10 cellular contexts compared by ENCODE assay signal in the genomic region with DNA sequence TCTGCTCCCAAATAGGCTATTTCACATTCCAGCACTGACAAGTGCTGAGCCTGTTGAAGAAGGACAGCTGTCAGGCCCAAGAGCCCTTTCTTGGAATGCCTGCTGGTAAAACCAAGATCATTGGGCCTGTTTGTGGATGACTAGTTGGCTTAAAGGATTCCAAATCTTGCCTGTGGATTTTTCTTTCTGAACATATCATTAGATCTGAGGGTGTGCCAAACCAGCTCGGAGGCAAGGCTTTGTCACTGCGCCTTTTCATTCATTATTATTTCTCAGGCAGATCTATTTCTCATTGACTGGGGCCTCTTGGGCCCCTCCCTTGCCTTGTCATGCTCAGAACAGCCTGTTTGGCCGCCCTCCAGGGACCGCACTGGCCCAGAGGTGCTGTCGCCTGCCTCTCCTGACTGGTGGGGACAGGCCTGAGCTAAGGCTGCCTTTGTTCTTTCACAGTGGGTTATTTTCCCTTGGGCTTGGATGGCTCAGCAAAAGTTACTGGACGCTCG.
DNase-seq lines count a peak whose midpoint lies in the region; ATAC-seq and TF ChIP-seq lines count a peak whose summit lies in the region.
"Had no signal": no experiment of that assay in that cellular context is flagged by ENCODE, and none has a peak within 500 bp of the region (broad histone marks: within the 10 kb centered on the region; RNA-seq: fewer than 3 reads in every experiment).

No MANE protein-coding gene starts in this region.

- H3K4me3 Mint-ChIP-seq in endodermal cell = no peak overlapping the region

- H3K36me3 Mint-ChIP-seq in endodermal cell (ENCODE audit: low read depth) = no peaks in the 10 kb centered on the region

- H3K9me3 ChIP-seq in endodermal cell (ENCODE audit: control insufficient read depth, low read length) = no peaks in the 10 kb centered on the region
- no peaks in the 10 kb centered on the region for H3K9me3 ChIP-seq in lower lobe of right lung
- H3K9me3 ChIP-seq in upper lobe of right lung = no peaks in the 10 kb centered on the region
- H3K9me3 ChIP-seq: tibial nerve had no signal

- no peak for TF ChIP-seq CTCF in endodermal cell (conservative IDR thresholded peaks at IDR 0.05)
- TF ChIP-seq CTCF in lower lobe of right lung (IDR thresholded peaks at IDR 0.05) = no peak
- TF ChIP-seq CTCF in upper lobe of right lung (IDR thresholded peaks at IDR 0.05) = no peak

- H3K27me3 ChIP-seq in endodermal cell (ENCODE audit: control insufficient read depth, insufficient read depth, low read length, poor library complexity, severe bottlenecking) (no peaks in the 10 kb centered on the region), lower lobe of right lung (ENCODE audit: low read depth) (no peaks in the 10 kb centered on the region), upper lobe of right lung (no peaks in the 10 kb centered on the region)
- H3K27me3 ChIP-seq: tibial nerve had no signal

- DNase-seq in NCI-H2081 (lab: John Stamatoyannopoulos, UW) (peak; percentile 18 to 20), NCI-H2081 treated with DMSO at 0.1 percent for 48 hours (lab: John Stamatoyannopoulos, UW) (no peak), endodermal cell (no peak), lower lobe of right lung (peak; percentile 61), upper lobe of right lung (peak; percentile 75), GM19240 (ENCODE audit: insufficient read length, low spot score) (no peak), UCSD-AML1 (lab: John Stamatoyannopoulos, UW; ENCODE audit: unreplicated experiment) (no peak)
- DNase-seq: activated effector memory CD4-positive, alpha-beta T cell treated with Interleukin-2 at 50 U/mL for 16 hours had no signal

- H3K36me3 ChIP-seq in endodermal cell (ENCODE audit: control insufficient read depth, insufficient read depth, low read length) (no peaks in the 10 kb centered on the region), lower lobe of right lung (no peaks in the 10 kb centered on the region), upper lobe of right lung (no peaks in the 10 kb centered on the region)
- H3K36me3 ChIP-seq: tibial nerve had no signal

- 89 to 96% methylated on average over 7 of the region's 7 CpGs for WGBS in endodermal cell (ENCODE audit: insufficient coverage in 1 of 2, insufficient read length in 1 of 2), 2 experiments

- peak overlapping the region; percentile 4 for H3K27ac ChIP-seq in endodermal cell (ENCODE audit: low read depth, low read length)
- H3K27ac ChIP-seq in lower lobe of right lung = no peak overlapping the region
- H3K27ac ChIP-seq in upper lobe of right lung = no peak overlapping the region

- H3K9me3 Mint-ChIP-seq in endodermal cell = no peaks in the 10 kb centered on the region

- peaks cover 21% of the 10 kb centered on the region for H3K4me1 Mint-ChIP-seq in endodermal cell

- H3K4me1 ChIP-seq in endodermal cell (ENCODE audit: control insufficient read depth, insufficient read depth, low read length) (peaks cover 6% of the 10 kb centered on the region), lower lobe of right lung (peaks cover 6% of the 10 kb centered on the region), upper lobe of right lung (peaks cover 12% of the 10 kb centered on the region)

- peak; percentile 57 to 72 for ATAC-seq in lower lobe of right lung
- ATAC-seq in upper lobe of right lung = peak; percentile 66
- ATAC-seq in GM19324 (IDR thresholded peaks at IDR 0.05; ENCODE audit: low FRiP score, unreplicated experiment) = no peak

- H3K4me3 ChIP-seq in endodermal cell (ENCODE audit: low read length) (no peak overlapping the region), lower lobe of right lung (no peak overlapping the region), upper lobe of right lung (no peak overlapping the region)
- H3K4me3 ChIP-seq: tibial nerve had no signal

- no peak overlapping the region for H3K27ac Mint-ChIP-seq in endodermal cell

- H3K9ac ChIP-seq in endodermal cell (ENCODE audit: extremely low read depth, low read length, poor library complexity, severe bottlenecking) = no peak overlapping the region

- intact Hi-C loops in lower lobe of right lung (cut with DNase I) = no loop called here
- intact Hi-C loops in upper lobe of right lung (cut with DNase I) = no loop called here

- H3K27me3 Mint-ChIP-seq in endodermal cell (ENCODE audit: insufficient read depth) = no peaks in the 10 kb centered on the region

Comparison
In these comparisons a context has a peak if more than half of its experiments do, and no peak if none do; other contexts are left out.
1. DNase-seq: peak in NCI-H2081 (2 of 2), lower lobe of right lung (single experiment) and upper lobe of right lung (single experiment); none in NCI-H2081 treated with DMSO at 0.1 percent for 48 hours (single experiment), endodermal cell (single experiment), GM19240 (single experiment) and UCSD-AML1 (single experiment).